ENCODE assay signal across 13 cellular contexts in the genomic region with DNA sequence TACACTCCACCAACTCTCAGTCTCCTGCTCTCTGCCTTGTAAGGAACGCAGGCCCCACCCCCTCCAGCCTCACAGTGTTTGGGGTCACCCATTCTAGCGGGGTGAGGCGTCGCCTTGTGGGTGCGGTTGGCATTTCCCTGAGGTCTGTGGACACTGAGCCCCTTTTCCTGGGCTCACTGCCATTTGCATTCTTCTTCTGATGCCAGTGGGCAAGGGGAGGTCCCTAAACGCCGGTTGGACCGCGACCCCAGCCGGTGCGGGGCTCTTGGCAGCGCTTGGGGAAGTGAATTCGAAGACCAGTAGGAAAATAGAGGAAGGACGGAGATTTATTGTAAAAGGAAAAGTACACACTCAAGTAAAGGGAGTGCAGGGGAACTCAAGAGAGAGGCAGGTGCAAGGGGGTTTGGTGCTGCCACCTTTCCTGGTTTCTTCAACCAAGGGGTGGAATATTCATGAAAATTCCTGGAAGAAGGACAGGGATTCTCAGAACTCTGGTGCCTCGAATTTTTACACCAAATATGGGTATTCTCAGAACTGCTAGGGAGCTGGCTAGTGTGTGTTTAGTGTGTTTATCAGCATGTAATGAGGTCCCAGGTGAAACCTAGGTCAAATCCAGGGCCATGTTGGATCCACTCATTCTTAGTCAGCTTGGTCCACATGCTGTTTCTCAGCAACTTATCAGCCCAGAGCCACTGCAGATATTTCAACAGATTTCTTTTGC. TPM values are rescaled to one million over a fixed set of nuclear protein-coding genes. Genes with fewer than 3 reads are reported as not detected.
DNase-seq lines count a peak whose midpoint lies in the region; ATAC-seq and TF ChIP-seq lines count a peak whose summit lies in the region.
"Not testable (repeated sequence)": the region's sequence is repeated elsewhere in the genome, so short reads cannot be mapped to it uniquely, and the experiment has no call there.
"Had no signal": no experiment of that assay in that cellular context is flagged by ENCODE, and none has a peak within 500 bp of the region (broad histone marks: within the 10 kb centered on the region; RNA-seq: fewer than 3 reads in every experiment).

No MANE protein-coding gene starts in this region.

- not testable (repeated sequence) for H3K79me2 ChIP-seq in ACC112 (ENCODE audit: control insufficient read depth, insufficient read depth, low read length, unreplicated experiment)

- not testable (repeated sequence) for H3K9me3 Mint-ChIP-seq in HFFc6; activated CD8-positive, alpha-beta T cell treated with anti-CD3 and anti-CD28 coated beads for 36 hours

- WGBS in lung, 2 donors, result 2 to 5% methylated on average over 15 of the region's 15 CpGs

- POLR2A ChIA-PET in activated CD8-positive, alpha-beta T cell treated with anti-CD3 and anti-CD28 coated beads for 36 hours (lab: Charles Lee), result not testable (repeated sequence)

- H3K27me3 ChIP-seq in ACC112 (ENCODE audit: insufficient read depth, low read length), result peaks cover 71% of the 10 kb centered on the region
- H3K27me3 ChIP-seq in lung (ENCODE audit: control insufficient read depth, insufficient read depth), result not testable (repeated sequence)

- not testable (repeated sequence) for DNase-seq in HFFc6; lung (ENCODE audit: low spot score); retinal pigment epithelial cell (ENCODE audit: low read depth)
- DNase-seq in RPMI8226 (peak; percentile 18), astrocyte of the hippocampus (ENCODE audit: low read depth, low spot score) (peak; percentile 23)
- peak; percentile 65 for DNase-seq in activated CD8-positive, alpha-beta T cell treated with anti-CD3 and anti-CD28 coated beads for 36 hours

- peak overlapping the region; percentile 54 for H3K4me3 ChIP-seq in ACC112 (ENCODE audit: low read depth, low read length)
- H3K4me3 ChIP-seq in lung; retinal pigment epithelial cell (ENCODE audit: low read length): not testable (repeated sequence)

- peaks cover 42% of the 10 kb centered on the region for H3K27me3 Mint-ChIP-seq in HFFc6 (ENCODE audit: insufficient read depth)
- peaks cover 66% of the 10 kb centered on the region for H3K27me3 Mint-ChIP-seq in activated CD8-positive, alpha-beta T cell treated with anti-CD3 and anti-CD28 coated beads for 36 hours

- H3K4me3 Mint-ChIP-seq in HFFc6, result peak overlapping the region; percentile 80
- not testable (repeated sequence) for H3K4me3 Mint-ChIP-seq in activated CD8-positive, alpha-beta T cell treated with anti-CD3 and anti-CD28 coated beads for 36 hours

- H3K4me1 ChIP-seq in ACC112 (ENCODE audit: control insufficient read depth, insufficient read depth, low read length, unreplicated experiment); lung (ENCODE audit: control insufficient read depth in 2 of 2, insufficient read depth in 2 of 2, low read length in 2 of 2): not testable (repeated sequence)

- CTCF ChIA-PET in activated CD8-positive, alpha-beta T cell treated with anti-CD3 and anti-CD28 coated beads for 36 hours (lab: Charles Lee), result not testable (repeated sequence)

- H2AFZ ChIP-seq in ACC112 (ENCODE audit: low read length, unreplicated experiment), result not testable (repeated sequence)

- not testable (repeated sequence) for H3K27ac ChIP-seq in ACC112 (ENCODE audit: low read depth, low read length); lung (ENCODE audit: low read depth in 1 of 2, low read length in 1 of 2)

- not testable (repeated sequence) for TF ChIP-seq CTCF in HFFc6 (IDR thresholded peaks at IDR 0.05); activated CD8-positive, alpha-beta T cell treated with anti-CD3 and anti-CD28 coated beads for 36 hours (IDR thresholded peaks at IDR 0.05); lung (IDR thresholded peaks at IDR 0.05; ENCODE audit: control extremely low read depth, extremely low read depth)
- TF ChIP-seq CTCF in retinal pigment epithelial cell (conservative IDR thresholded peaks at IDR 0.05; ENCODE audit: low read depth, low read length), result peak; percentile 1

- not testable (repeated sequence) for H3K27ac Mint-ChIP-seq in HFFc6; activated CD8-positive, alpha-beta T cell treated with anti-CD3 and anti-CD28 coated beads for 36 hours

- peak; percentile 78 for ATAC-seq in activated CD8-positive, alpha-beta T cell treated with anti-CD3 and anti-CD28 coated beads for 36 hours
- ATAC-seq in esophagus mucosa (peak; percentile 49), lung (ENCODE audit: insufficient read depth, low FRiP score) (peak; percentile 23)

- not testable (repeated sequence) for H3K36me3 ChIP-seq in ACC112 (ENCODE audit: insufficient read depth, low read length); lung (ENCODE audit: control insufficient read depth in 2 of 2, insufficient read depth in 2 of 2, low read length in 2 of 2)

- H3K36me3 Mint-ChIP-seq in HFFc6 (ENCODE audit: low read depth); activated CD8-positive, alpha-beta T cell treated with anti-CD3 and anti-CD28 coated beads for 36 hours (ENCODE audit: low read depth): not testable (repeated sequence)

- H3K4me1 Mint-ChIP-seq in HFFc6 (ENCODE audit: low read depth), result peaks cover 10% of the 10 kb centered on the region
- H3K4me1 Mint-ChIP-seq in activated CD8-positive, alpha-beta T cell treated with anti-CD3 and anti-CD28 coated beads for 36 hours (ENCODE audit: low read depth), result peaks cover 24% of the 10 kb centered on the region

- intact Hi-C loops in activated CD8-positive, alpha-beta T cell treated with anti-CD3 and anti-CD28 coated beads for 36 hours (cut with micrococcal nuclease), result loop anchor here (5.0 kb wide), 2 partner anchors 148 to 178 kb away; no protein-coding TSS in a partner anchor

- H3K9me3 ChIP-seq in lung (ENCODE audit: control insufficient read depth in 2 of 2, insufficient read depth in 1 of 2, low read length in 1 of 2), result not testable (repeated sequence)

RNA-seq across cellular contexts. Expression of a gene that starts 9.9 kb away (rescaled TPM):
- total RNA-seq in HFFc6 (2021; fragmentation: NEBNext Ultra II Directional; extraction: Animal tissue kit (Norgen Biotek cat#: 25700)), result not detected
- total RNA-seq in activated CD8-positive, alpha-beta T cell treated with anti-CD3 and anti-CD28 coated beads for 36 hours, result not detected
- total RNA-seq in esophagus mucosa (30.4 TPM), lung (not detected)
- polyA plus RNA-seq in lung, result under 1 TPM in 1 of 2 donors, not detected in 1; 0.06 TPM
- total RNA-seq: activated T-helper 1 cell treated with anti-CD3 and anti-CD28 coated beads, Interleukin-12 subunit alpha, Interleukin-12 subunit beta, Interleukin-2, Interleukin-4 antibody, amounts not matched to agents 30 ng/mL and 10 ng/mL and 1 ng/mL, durations not matched to agents 14 hours and 24 hours and 36 hours; mucosa of gallbladder; stomach; tibial nerve had no signal
- polyA plus RNA-seq: SK-N-SH had no signal

RNA-seq across cellular contexts. Expression of a gene that starts 51.7 kb away (rescaled TPM):
- 10 to 100 TPM in 2 of 6 experiments, 1 to 10 TPM in 4; 8.6 to 12.7 (median 9.8) TPM for total RNA-seq in HFFc6 (2021; fragmentation: NEBNext Ultra II Directional; extraction: Animal tissue kit (Norgen Biotek cat#: 25700))
- 1 to 10 TPM; 2.5 to 2.7 TPM for total RNA-seq in activated CD8-positive, alpha-beta T cell treated with anti-CD3 and anti-CD28 coated beads for 36 hours
- total RNA-seq in esophagus mucosa, result 1.2 TPM
- total RNA-seq in lung, result 1 to 10 TPM; 1.7 to 6.2 TPM
- polyA plus RNA-seq in lung, result 1 to 10 TPM in 1 of 2 donors, under 1 TPM in 1; 0.59 to 1.9 TPM

RNA-seq across cellular contexts. Expression of a gene that starts 53.5 kb away (rescaled TPM):
- 10 to 100 TPM; 11.2 to 15.8 (median 12.7) TPM for total RNA-seq in HFFc6 (2021; fragmentation: NEBNext Ultra II Directional; extraction: Animal tissue kit (Norgen Biotek cat#: 25700))
- under 1 TPM; 0.47 to 0.77 TPM for total RNA-seq in activated CD8-positive, alpha-beta T cell treated with anti-CD3 and anti-CD28 coated beads for 36 hours
- total RNA-seq in esophagus mucosa, result 3.8 TPM
- 1 to 10 TPM; 5.7 to 6.8 TPM for total RNA-seq in lung
- 1 to 10 TPM; 1.4 to 2.2 TPM for polyA plus RNA-seq in lung
- total RNA-seq: activated T-helper 1 cell treated with anti-CD3 and anti-CD28 coated beads, Interleukin-12 subunit alpha, Interleukin-12 subunit beta, Interleukin-2, Interleukin-4 antibody, amounts not matched to agents 30 ng/mL and 10 ng/mL and 1 ng/mL, durations not matched to agents 14 hours and 24 hours and 36 hours had no signal

Comparison
In these comparisons a context has a peak if more than half of its experiments do, and no peak if none do; other contexts are left out.
1. ATAC-seq: peak in every context shown above with its lines; median percentile 78 in activated CD8-positive, alpha-beta T cell treated with anti-CD3 and anti-CD28 coated beads for 36 hours; 49 in esophagus mucosa; 23 in lung.
2. RNA of a gene that starts 9.9 kb away (total RNA-seq): 30.4 TPM in esophagus mucosa (single experiment); not detected in HFFc6, not detected in activated CD8-positive, alpha-beta T cell treated with anti-CD3 and anti-CD28 coated beads for 36 hours and not detected in lung; every median in the first group is over 10 times any median in the second.